13 cellular contexts compared by ENCODE assay signal in the genomic region with DNA sequence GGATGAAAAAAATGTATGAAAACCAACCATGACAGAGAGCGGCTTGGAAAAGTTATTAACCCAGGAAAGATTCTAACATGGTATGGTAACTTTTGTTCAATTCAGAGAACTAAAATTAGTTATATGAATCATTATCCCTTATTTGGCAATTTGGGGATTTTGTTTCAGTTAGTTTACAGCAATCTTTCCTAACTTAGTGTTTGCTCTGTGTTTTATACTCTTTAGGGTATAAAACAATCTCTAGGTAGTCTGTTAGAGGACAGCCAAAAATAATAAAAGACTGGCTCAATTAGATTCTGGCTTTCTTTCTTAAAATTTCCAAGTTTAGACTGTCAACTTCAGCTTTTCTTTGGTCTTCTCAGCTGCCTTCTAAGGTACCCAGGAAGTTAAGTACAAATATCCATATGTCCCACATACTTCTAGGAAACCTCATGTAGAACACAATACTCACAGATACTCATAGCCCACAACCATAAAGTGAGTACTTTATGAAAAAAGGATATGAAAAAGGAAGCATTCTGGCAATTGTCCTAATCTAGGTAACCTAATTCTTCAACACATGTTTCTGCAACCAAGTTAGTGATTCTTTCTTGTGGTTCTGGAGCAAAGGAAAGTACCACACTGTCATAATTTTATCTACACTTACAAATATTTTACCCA.
DNase-seq lines count a peak whose midpoint lies in the region; ATAC-seq, FAIRE-seq and TF ChIP-seq lines count a peak whose summit lies in the region.
"Had no signal": no experiment of that assay in that cellular context is flagged by ENCODE, and none has a peak within 500 bp of the region (broad histone marks: within the 10 kb centered on the region; RNA-seq: fewer than 3 reads in every experiment).

No MANE protein-coding gene starts in this region.

- H2AFZ ChIP-seq in ACC112 (ENCODE audit: low read length, unreplicated experiment) (no peak overlapping the region), fibroblast of lung (ENCODE audit: low read length) (no peak overlapping the region)

- FAIRE-seq in small intestine (lab: Jason Lieb, UNC): no peak

- peak; percentile 39 to 56 for DNase-seq in fibroblast of lung (ENCODE audit: low read depth in 2 of 2)
- no peak for DNase-seq in RPMI8226
- DNase-seq in small intestine: no peak
- no peak for DNase-seq in T-helper 9 cell
- DNase-seq: activated CD4-positive, alpha-beta T cell treated with anti-CD3 and anti-CD28 coated beads, Interleukin-2, amount 10 ng/mL, durations not matched to agents 7 days and 5 days; activated naive CD8-positive, alpha-beta T cell treated with anti-CD3 and anti-CD28 coated beads, Interleukin-2, amount 10 ng/mL, durations not matched to agents 7 days and 5 days; CD4-positive, alpha-beta memory T cell; H7; uterus had no signal

- no peak overlapping the region for H3K9ac ChIP-seq in fibroblast of lung (ENCODE audit: insufficient read depth, low read length)

- H3K36me3 ChIP-seq in ACC112 (ENCODE audit: insufficient read depth, low read length): no peaks in the 10 kb centered on the region
- no peaks in the 10 kb centered on the region for H3K36me3 ChIP-seq in fibroblast of lung (ENCODE audit: control insufficient read depth, insufficient read depth, low read length)
- no peaks in the 10 kb centered on the region for H3K36me3 ChIP-seq in small intestine (ENCODE audit: control insufficient read depth in 2 of 2, insufficient read depth in 2 of 2, low read length in 2 of 2)
- H3K36me3 ChIP-seq: uterus had no signal

- H4K20me1 ChIP-seq in fibroblast of lung (ENCODE audit: control insufficient read depth, extremely low read depth, insufficient read depth, low read length): no peaks in the 10 kb centered on the region

- H3K27ac ChIP-seq in ACC112 (ENCODE audit: low read depth, low read length): peak overlapping the region; percentile 94
- H3K27ac ChIP-seq in fibroblast of lung (ENCODE audit: insufficient read depth, low read length): no peak overlapping the region
- no peak overlapping the region for H3K27ac ChIP-seq in small intestine (ENCODE audit: low read depth in 1 of 2, low read length in 1 of 2)
- H3K27ac ChIP-seq: uterus had no signal

- peaks cover 9% of the 10 kb centered on the region for H3K79me2 ChIP-seq in ACC112 (ENCODE audit: control insufficient read depth, insufficient read depth, low read length, unreplicated experiment)
- no peaks in the 10 kb centered on the region for H3K79me2 ChIP-seq in fibroblast of lung (ENCODE audit: control insufficient read depth, insufficient read depth, low read length)

- H3K9me3 ChIP-seq in fibroblast of lung (ENCODE audit: control insufficient read depth, insufficient read depth, low read depth, low read length) (no peaks in the 10 kb centered on the region), small intestine (ENCODE audit: control insufficient read depth, low read depth) (no peaks in the 10 kb centered on the region)
- H3K9me3 ChIP-seq: uterus had no signal

- TF ChIP-seq CTCF in fibroblast of lung (conservative IDR thresholded peaks at IDR 0.05 in 1 of 2, IDR thresholded peaks at IDR 0.05 in 1 of 2; ENCODE audit: low read depth in 1 of 2, low read length in 2 of 2): no peak

- ATAC-seq in GM19025 (IDR thresholded peaks at IDR 0.05; ENCODE audit: low read depth, unreplicated experiment): peak; percentile 36
- peak; percentile 43 for ATAC-seq in HG03342 (IDR thresholded peaks at IDR 0.05; ENCODE audit: unreplicated experiment)
- no peak for ATAC-seq in HG03139 (IDR thresholded peaks at IDR 0.05; ENCODE audit: unreplicated experiment)

- peak overlapping the region; percentile 31; the same call in 1 of the 2 replicates for H3K4me3 ChIP-seq in ACC112 (ENCODE audit: low read depth, low read length)
- H3K4me3 ChIP-seq in fibroblast of lung (replicated peaks in 1 of 4; ENCODE audit: control extremely low read depth in 1 of 4, insufficient read depth in 1 of 4, low read depth in 3 of 4, low read length in 4 of 4): no peak overlapping the region
- no peak overlapping the region for H3K4me3 ChIP-seq in small intestine (ENCODE audit: low read depth in 1 of 2, low read length in 2 of 2)
- H3K4me3 ChIP-seq: uterus had no signal

- H3K4me1 ChIP-seq in ACC112 (ENCODE audit: control insufficient read depth, insufficient read depth, low read length, unreplicated experiment): peaks cover 26% of the 10 kb centered on the region
- H3K4me1 ChIP-seq in fibroblast of lung (ENCODE audit: control insufficient read depth, extremely low read depth, insufficient read depth, low read length): no peaks in the 10 kb centered on the region
- H3K4me1 ChIP-seq in small intestine (ENCODE audit: control insufficient read depth in 2 of 2, insufficient read depth in 1 of 2, low read depth in 1 of 2, low read length in 1 of 2): no peaks in the 10 kb centered on the region
- H3K4me1 ChIP-seq: uterus had no signal

- H3K4me2 ChIP-seq in fibroblast of lung (ENCODE audit: extremely low read depth, insufficient read depth, low read length): no peak overlapping the region

- WGBS in small intestine, 3 donors: 95 to 98% (median 97%) methylated on average over 1 of the region's 1 CpG

- H3K27me3 ChIP-seq in ACC112 (ENCODE audit: insufficient read depth, low read length) (no peaks in the 10 kb centered on the region), fibroblast of lung (ENCODE audit: control insufficient read depth, insufficient read depth, low read length) (no peaks in the 10 kb centered on the region), small intestine (ENCODE audit: control insufficient read depth in 2 of 2, insufficient read depth in 2 of 2, low read length in 2 of 2) (no peaks in the 10 kb centered on the region)
- H3K27me3 ChIP-seq: uterus had no signal

Comparison
In these comparisons a context has a peak if more than half of its experiments do, and no peak if none do; other contexts are left out.
1. DNase-seq: peak in fibroblast of lung (2 of 2); none in RPMI8226 (single experiment), small intestine (single experiment) and T-helper 9 cell (single experiment).